In the genomic region with DNA sequence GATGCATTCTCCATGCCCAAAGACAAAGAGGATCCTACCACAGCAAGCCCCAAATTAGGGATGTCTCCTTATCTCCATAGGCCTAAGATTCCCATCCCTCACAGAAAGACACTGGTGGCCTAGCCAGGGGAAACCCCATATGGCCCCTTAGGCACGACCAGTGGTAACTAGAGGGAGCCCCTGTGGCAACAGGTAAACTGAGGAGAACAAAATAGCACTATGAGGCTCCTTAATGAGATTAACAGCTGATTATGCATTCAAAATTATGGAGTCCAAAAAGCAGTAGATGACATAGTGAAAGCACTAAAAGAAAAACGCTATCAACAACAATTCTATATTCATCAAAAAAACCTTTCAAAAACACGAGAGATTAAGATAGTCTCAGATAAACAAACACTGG, we compare ENCODE assay signal across 9 cellular contexts.
"Had no signal": no experiment of that assay in that cellular context is flagged by ENCODE, and none has a peak within 500 bp of the region (broad histone marks: within the 10 kb centered on the region; RNA-seq: fewer than 3 reads in every experiment).

No MANE protein-coding gene starts in this region.

- H3K4me3 ChIP-seq: GM23248, K562 had no signal

- H3K4me3 Mint-ChIP-seq: H9, HFFc6 had no signal

- H2AFZ ChIP-seq: GM23248 had no signal

- H3K9ac ChIP-seq: GM23248 had no signal

- FAIRE-seq: H54, K562 had no signal

- DNase-seq: GM23248, GOT3, H9, HCEC 1CT, HFFc6, IMR-90 had no signal

- H3K27ac Mint-ChIP-seq: H9, HFFc6 had no signal

- H3K27ac ChIP-seq: GM23248, HL-60 had no signal
